In genomic region chr19:1269065-1269477, GRCh38 we compare ENCODE assay signal across 1 cellular context.
TF ChIP-seq lines count a peak whose summit lies in the region.

TSS of gene CIRBP (plus strand) at chr19:1269332. CDS start at chr19:1270934, 1,602 bp downstream.

TF ChIP-seq in K562, 482 proteins besides CTCF, POLR2A, EP300 and RAD21 (continued from another document and continues in another):
- TF ChIP-seq ZNF609 (CRISPR knock-in tag; IDR thresholded peaks at IDR 0.05; ENCODE audit: borderline replicate concordance) (no peak), SIRT6 (IDR thresholded peaks at IDR 0.05; ENCODE audit: low read depth, low read length) (no peak), ZNF408 (CRISPR knock-in tag; IDR thresholded peaks at IDR 0.05; ENCODE audit: low read depth) (no peak), ZNF407 (IDR thresholded peaks at IDR 0.05; ENCODE audit: low read depth) (no peak), ARID2 (IDR thresholded peaks at IDR 0.05) (no peak), GTF2B (IDR thresholded peaks at IDR 0.05; ENCODE audit: extremely low read depth, insufficient read length) (peak; percentile 95), KDM5B (IDR thresholded peaks at IDR 0.05; ENCODE audit: insufficient replicate concordance, low read depth, low read length) (peak; percentile 94), FOS (IDR thresholded peaks at IDR 0.05; ENCODE audit: extremely low read depth, insufficient read length) (peak; percentile 44), CREM (IDR thresholded peaks at IDR 0.05; ENCODE audit: low read depth) (peak; percentile 53), POLR2H (tag; IDR thresholded peaks at IDR 0.05; ENCODE audit: low read depth) (peak; percentile 98), ATF1 (CRISPR knock-in tag; IDR thresholded peaks at IDR 0.05) (0 out of 2 replicates have a peak, but pooled peaks have one; percentile 12), ATF1 (tag; IDR thresholded peaks at IDR 0.05) (peak; percentile 41; the same call in 1 of the 2 replicates), NFYB (IDR thresholded peaks at IDR 0.05; ENCODE audit: extremely low read depth, insufficient read length) (peak; percentile 52), RBM22 (IDR thresholded peaks at IDR 0.05; ENCODE audit: low read depth, low read length, poor library complexity, severe bottlenecking) (peak; percentile 94), ATF7 (IDR thresholded peaks at IDR 0.05) (peak; percentile 64; the same call in 1 of the 2 replicates), MTA3 (IDR thresholded peaks at IDR 0.05; ENCODE audit: borderline replicate concordance) (peak; percentile 100), SP1 (CRISPR knock-in tag; IDR thresholded peaks at IDR 0.05) (peak; percentile 96), SOX6 (IDR thresholded peaks at IDR 0.05) (0 out of 2 replicates have a peak, but pooled peaks have one; percentile 16), ZNF263 (CRISPR knock-in tag; IDR thresholded peaks at IDR 0.05; ENCODE audit: borderline replicate concordance) (peak; percentile 5; the same call in 1 of the 2 replicates), ZNF134 (CRISPR knock-in tag; conservative IDR thresholded peaks at IDR 0.05) (no peak), NELFE (IDR thresholded peaks at IDR 0.05; ENCODE audit: insufficient read depth, insufficient read length) (peak; percentile 75), FOXM1 (IDR thresholded peaks at IDR 0.05; ENCODE audit: low read depth) (no peak), FOXM1 (CRISPR knock-in tag; IDR thresholded peaks at IDR 0.05; ENCODE audit: low read depth) (0 out of 2 replicates have a peak, but pooled peaks have one; percentile 39), HNRNPL (IDR thresholded peaks at IDR 0.05; ENCODE audit: low read depth, low read length) (peak; percentile 92), MYNN (IDR thresholded peaks at IDR 0.05) (peak; percentile 69; the same call in 1 of the 2 replicates), MYNN (CRISPR knock-in tag; IDR thresholded peaks at IDR 0.05) (no peak), SREBF1 (IDR thresholded peaks at IDR 0.05; ENCODE audit: borderline replicate concordance, low read depth, low read length) (0 out of 2 replicates have a peak, but pooled peaks have one; percentile 13), NR0B1 (IDR thresholded peaks at IDR 0.05; ENCODE audit: partially characterized antibody) (no peak), MCM2 (IDR thresholded peaks at IDR 0.05; ENCODE audit: low read depth) (no peak), MYBL2 (IDR thresholded peaks at IDR 0.05; ENCODE audit: low read depth) (no peak), MYBL2 (CRISPR knock-in tag; IDR thresholded peaks at IDR 0.05; ENCODE audit: borderline replicate concordance) (no peak), RBM14 (IDR thresholded peaks at IDR 0.05; ENCODE audit: borderline replicate concordance, insufficient read depth, low read depth, low read length) (0 out of 2 replicates have a peak, but pooled peaks have one; percentile 62), UBTF (IDR thresholded peaks at IDR 0.05; ENCODE audit: borderline replicate concordance in 1 of 2, low read depth in 2 of 2, low read length in 2 of 2) (peak in 1 of 2 experiments; percentile 82; a peak in 1 of 4 replicates), EGR1 (conservative IDR thresholded peaks at IDR 0.05) (peak; percentile 83)
- TF ChIP-seq, protein P1, sequence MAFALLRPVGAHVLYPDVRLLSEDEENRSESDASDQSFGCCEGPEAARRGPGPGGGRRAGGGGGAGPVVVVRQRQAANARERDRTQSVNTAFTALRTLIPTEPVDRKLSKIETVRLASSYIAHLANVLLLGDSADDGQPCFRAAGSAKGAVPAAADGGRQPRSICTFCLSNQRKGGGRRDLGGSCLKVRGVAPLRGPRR (CRISPR knock-in tag; IDR thresholded peaks at IDR 0.05): 0 out of 2 replicates have a peak, but pooled peaks have one; percentile 31
- TF ChIP-seq, protein P2, sequence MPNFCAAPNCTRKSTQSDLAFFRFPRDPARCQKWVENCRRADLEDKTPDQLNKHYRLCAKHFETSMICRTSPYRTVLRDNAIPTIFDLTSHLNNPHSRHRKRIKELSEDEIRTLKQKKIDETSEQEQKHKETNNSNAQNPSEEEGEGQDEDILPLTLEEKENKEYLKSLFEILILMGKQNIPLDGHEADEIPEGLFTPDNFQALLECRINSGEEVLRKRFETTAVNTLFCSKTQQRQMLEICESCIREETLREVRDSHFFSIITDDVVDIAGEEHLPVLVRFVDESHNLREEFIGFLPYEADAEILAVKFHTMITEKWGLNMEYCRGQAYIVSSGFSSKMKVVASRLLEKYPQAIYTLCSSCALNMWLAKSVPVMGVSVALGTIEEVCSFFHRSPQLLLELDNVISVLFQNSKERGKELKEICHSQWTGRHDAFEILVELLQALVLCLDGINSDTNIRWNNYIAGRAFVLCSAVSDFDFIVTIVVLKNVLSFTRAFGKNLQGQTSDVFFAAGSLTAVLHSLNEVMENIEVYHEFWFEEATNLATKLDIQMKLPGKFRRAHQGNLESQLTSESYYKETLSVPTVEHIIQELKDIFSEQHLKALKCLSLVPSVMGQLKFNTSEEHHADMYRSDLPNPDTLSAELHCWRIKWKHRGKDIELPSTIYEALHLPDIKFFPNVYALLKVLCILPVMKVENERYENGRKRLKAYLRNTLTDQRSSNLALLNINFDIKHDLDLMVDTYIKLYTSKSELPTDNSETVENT (CRISPR knock-in tag; IDR thresholded peaks at IDR 0.05): peak; percentile 84; the same call in 1 of the 2 replicates
- TF ChIP-seq, protein P3, sequence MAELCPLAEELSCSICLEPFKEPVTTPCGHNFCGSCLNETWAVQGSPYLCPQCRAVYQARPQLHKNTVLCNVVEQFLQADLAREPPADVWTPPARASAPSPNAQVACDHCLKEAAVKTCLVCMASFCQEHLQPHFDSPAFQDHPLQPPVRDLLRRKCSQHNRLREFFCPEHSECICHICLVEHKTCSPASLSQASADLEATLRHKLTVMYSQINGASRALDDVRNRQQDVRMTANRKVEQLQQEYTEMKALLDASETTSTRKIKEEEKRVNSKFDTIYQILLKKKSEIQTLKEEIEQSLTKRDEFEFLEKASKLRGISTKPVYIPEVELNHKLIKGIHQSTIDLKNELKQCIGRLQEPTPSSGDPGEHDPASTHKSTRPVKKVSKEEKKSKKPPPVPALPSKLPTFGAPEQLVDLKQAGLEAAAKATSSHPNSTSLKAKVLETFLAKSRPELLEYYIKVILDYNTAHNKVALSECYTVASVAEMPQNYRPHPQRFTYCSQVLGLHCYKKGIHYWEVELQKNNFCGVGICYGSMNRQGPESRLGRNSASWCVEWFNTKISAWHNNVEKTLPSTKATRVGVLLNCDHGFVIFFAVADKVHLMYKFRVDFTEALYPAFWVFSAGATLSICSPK (IDR thresholded peaks at IDR 0.05; ENCODE audit: borderline replicate concordance): no peak
